In the genomic region with DNA sequence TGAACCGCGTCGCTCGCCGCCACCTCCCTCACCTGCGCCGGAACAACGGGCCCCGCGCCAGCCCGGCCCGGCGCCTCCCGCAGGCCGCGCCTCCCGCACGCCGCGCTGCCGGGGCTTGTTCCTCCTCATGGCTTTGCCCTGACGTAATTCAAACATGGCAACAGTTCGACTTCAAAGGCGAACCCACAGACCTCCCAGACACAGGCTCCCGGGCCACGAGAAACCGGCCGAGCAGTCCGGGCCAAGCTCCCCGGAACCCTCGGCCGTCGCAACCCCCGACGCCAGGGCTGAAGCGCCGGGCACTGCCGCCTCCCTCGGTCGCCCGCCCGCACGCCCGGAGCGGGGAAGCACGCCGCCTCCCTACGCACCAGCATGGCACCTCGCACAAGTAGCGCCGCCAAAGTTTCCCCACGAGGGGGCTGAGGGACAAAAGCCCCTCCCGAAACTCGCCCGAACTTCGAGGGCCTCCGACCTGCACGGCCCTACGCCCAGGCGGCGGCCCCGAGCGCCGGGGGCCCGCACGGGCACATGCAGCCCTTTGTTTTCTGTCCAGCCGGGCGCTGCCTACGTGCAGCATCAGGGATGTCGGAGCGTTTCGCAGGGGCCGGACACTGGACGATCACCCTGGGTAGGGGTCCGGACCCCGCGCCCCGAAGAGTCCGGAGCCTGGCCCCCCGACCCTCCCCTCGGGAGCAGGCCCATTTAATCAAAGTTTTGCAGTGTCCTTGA, we compare ENCODE assay signal across 8 cellular contexts. TPM values are rescaled to one million over a fixed set of nuclear protein-coding genes. Genes with fewer than 3 reads are reported as not detected.
DNase-seq lines count a peak whose midpoint lies in the region; ATAC-seq and TF ChIP-seq lines count a peak whose summit lies in the region.

No MANE protein-coding gene starts in this region.

- TF ChIP-seq POLR2A in IMR-90 (IDR thresholded peaks at IDR 0.05; ENCODE audit: low read depth, low read length) (no peak; the same call in 1 of the 2 replicates), prostate gland (IDR thresholded peaks at IDR 0.05) (peak; percentile 56)

- H2AK5ac ChIP-seq in IMR-90 (ENCODE audit: low read depth, low read length) = no peak overlapping the region; the same call in 1 of the 2 replicates

- no TSS peak for BruUV-seq in IMR-90 (replicated peaks; lab: Mats Ljungman, UMichigan)

- H3K36me3 ChIP-seq in IMR-90 (ENCODE audit: control insufficient read depth, insufficient read depth, low read length) = no peaks in the 10 kb centered on the region
- no peaks in the 10 kb centered on the region for H3K36me3 ChIP-seq in prostate gland
- H3K36me3 ChIP-seq in urinary bladder (ENCODE audit: insufficient read depth) = no peaks in the 10 kb centered on the region

- H3K14ac ChIP-seq in IMR-90 (replicated peaks; ENCODE audit: low read depth, low read length) = peak overlapping the region; percentile 65

- TF ChIP-seq CTCF in IMR-90 (conservative IDR thresholded peaks at IDR 0.05; ENCODE audit: low read depth, low read length) = no peak; the same call in 1 of the 2 replicates
- TF ChIP-seq CTCF in prostate gland (IDR thresholded peaks at IDR 0.05) = peak in 2 of 4 experiments; percentile 0 to 7

- H4K5ac ChIP-seq in IMR-90 (ENCODE audit: low read depth, low read length) = peak overlapping the region; percentile 52

- POLR2A ChIA-PET in IMR-90 (lab: Charles Lee; ENCODE audit: unreplicated experiment) = no interaction called here

- WGBS in IMR-90 (ENCODE audit: extremely low coverage in 2 of 2, insufficient read length in 1 of 2), 2 experiments = 0% methylated on average over 57 of the region's 81 CpGs; no CpG with 5 or more reads in 1 of the 2 experiments
- under 1% methylated on average over 36 of the region's 81 CpGs for WGBS in prostate gland
- under 1% methylated on average over 81 of the region's 81 CpGs for WGBS in urinary bladder

- H2BK15ac ChIP-seq in IMR-90 (ENCODE audit: low read depth, low read length) = no peak overlapping the region

- H3K4ac ChIP-seq in IMR-90 (ENCODE audit: low read depth, low read length) = peak overlapping the region; percentile 78

- intact Hi-C loops in IMR-90 (cut with micrococcal nuclease) (loop anchor here (5.0 kb wide), 1 partner anchor 313 kb away; no protein-coding TSS in a partner anchor), cardiac septum (cut with DNase I) (no loop called here), prostate gland (cut with DNase I) (loop anchor here (5.0 kb wide), 1 partner anchor 47 kb away; no protein-coding TSS in a partner anchor)

- no peak for TF ChIP-seq RAD21 in IMR-90 (IDR thresholded peaks at IDR 0.05; ENCODE audit: low read length)

- peaks cover 42% of the 10 kb centered on the region for H3K4me1 Mint-ChIP-seq in activated naive CD8-positive, alpha-beta T cell treated with anti-CD3 and anti-CD28 coated beads for 36 hours

- H3K27me3 ChIP-seq in IMR-90 (ENCODE audit: control insufficient read depth, insufficient read depth, low read length) (no peaks in the 10 kb centered on the region), prostate gland (replicated peaks; ENCODE audit: insufficient read depth) (no peaks in the 10 kb centered on the region)

- H4K91ac ChIP-seq in IMR-90 (ENCODE audit: insufficient read depth, low read depth, low read length) = peak overlapping the region; percentile 73

- peak overlapping the region; percentile 35; the same call in 1 of the 2 replicates for H3K18ac ChIP-seq in IMR-90 (ENCODE audit: low read depth, low read length)

- H4K20me1 ChIP-seq in IMR-90 (ENCODE audit: insufficient read depth, low read length) = peaks cover 14% of the 10 kb centered on the region; the same call in 1 of the 2 replicates

- H3K4me3 ChIP-seq in IMR-90 (ENCODE audit: insufficient read depth, low read depth, low read length) (peak overlapping the region; percentile 71), prostate gland (peak overlapping the region; percentile 67 to 72), urinary bladder (ENCODE audit: low read depth, low read length) (peak overlapping the region; percentile 59)

- peak; percentile 49 for DNase-seq in COR-L47 (lab: John Stamatoyannopoulos, UW)
- peak; percentile 73 for DNase-seq in IMR-90
- DNase-seq in activated naive CD8-positive, alpha-beta T cell treated with anti-CD3 and anti-CD28 coated beads for 36 hours = peak; percentile 77
- DNase-seq in cardiac septum (ENCODE audit: low spot score) = peak; percentile 83
- peak; percentile 65 for DNase-seq in prostate gland (ENCODE audit: low spot score)

- peaks cover 5 to 40% of the 10 kb centered on the region in 2 experiments; a peak in 3 of 4 replicates for H3K79me1 ChIP-seq in IMR-90 (ENCODE audit: low read depth in 1 of 2, low read length in 2 of 2)

- H3K9me1 ChIP-seq in IMR-90 (ENCODE audit: insufficient read depth, low read length) = no peaks in the 10 kb centered on the region; the same call in 1 of the 2 replicates

- dilution Hi-C loops in IMR-90 (cut with HindIII; ENCODE audit: low sequenced_read_pairs, unreplicated experiment) = no loop called here

- H3K56ac ChIP-seq in IMR-90 (ENCODE audit: extremely low read depth, insufficient read depth, low read length) = peak overlapping the region; percentile 79; the same call in 1 of the 2 replicates

- H3K36me3 Mint-ChIP-seq in activated naive CD8-positive, alpha-beta T cell treated with anti-CD3 and anti-CD28 coated beads for 36 hours = peaks cover 35% of the 10 kb centered on the region

- CTCF ChIA-PET in IMR-90 (lab: Yijun Ruan, JAX) = interaction anchor here (1.0 to 1.1 kb wide), 2 partner anchors 73 to 308 kb away, joined by 3 read pairs; no protein-coding TSS in a partner anchor

- H3K9me3 Mint-ChIP-seq in activated naive CD8-positive, alpha-beta T cell treated with anti-CD3 and anti-CD28 coated beads for 36 hours = no peaks in the 10 kb centered on the region

- H2BK5ac ChIP-seq in IMR-90 (ENCODE audit: low read depth, low read length, poor library complexity, severe bottlenecking) = peak overlapping the region; percentile 76

- peak overlapping the region; percentile 44; the same call in 1 of the 2 replicates for H2BK120ac ChIP-seq in IMR-90 (ENCODE audit: low read depth, low read length)

- peak overlapping the region; percentile 98 for H3K4me3 Mint-ChIP-seq in activated naive CD8-positive, alpha-beta T cell treated with anti-CD3 and anti-CD28 coated beads for 36 hours

- no peaks in the 10 kb centered on the region for H3K9me3 ChIP-seq in IMR-90 (ENCODE audit: control insufficient read depth, insufficient read depth, low read length)
- H3K9me3 ChIP-seq in prostate gland = no peaks in the 10 kb centered on the region

- peaks cover 5% of the 10 kb centered on the region for H3K27me3 Mint-ChIP-seq in activated naive CD8-positive, alpha-beta T cell treated with anti-CD3 and anti-CD28 coated beads for 36 hours

- peak overlapping the region; percentile 80 for H2AK9ac ChIP-seq in IMR-90 (replicated peaks; ENCODE audit: low read depth, low read length, poor library complexity)

- peak overlapping the region; percentile 99 for H3K27ac Mint-ChIP-seq in activated naive CD8-positive, alpha-beta T cell treated with anti-CD3 and anti-CD28 coated beads for 36 hours

- ATAC-seq in GM19467 (IDR thresholded peaks at IDR 0.05; ENCODE audit: unreplicated experiment) (peak; percentile 27), IMR-90 (ENCODE audit: low read depth) (peak; percentile 45), SK-N-SH treated with all-trans-retinoic acid at 6 μM for 48 hours (peak; percentile 68)

- peak overlapping the region; percentile 85 for H2AFZ ChIP-seq in IMR-90 (replicated peaks; ENCODE audit: low read length, poor library complexity)

- H3K4me1 ChIP-seq in IMR-90 (ENCODE audit: control insufficient read depth, insufficient read depth, low read length) (no peaks in the 10 kb centered on the region; the same call in 1 of the 2 replicates), prostate gland (replicated peaks) (no peaks in the 10 kb centered on the region), urinary bladder (ENCODE audit: insufficient read depth) (no peaks in the 10 kb centered on the region)

- H2BK20ac ChIP-seq in IMR-90 (ENCODE audit: low read depth, low read length) = no peak overlapping the region

- peak overlapping the region; percentile 53 to 80; a peak in 3 of 4 replicates for H4K8ac ChIP-seq in IMR-90 (ENCODE audit: low read depth in 2 of 2, low read length in 2 of 2)

- in situ Hi-C loops in IMR-90 (cut with MboI; ENCODE audit: low sequenced_read_pairs) = no loop called here

- peak overlapping the region; percentile 92 for H3K4me2 ChIP-seq in IMR-90 (ENCODE audit: low read depth, low read length)

- H3K27ac ChIP-seq in IMR-90 (ENCODE audit: insufficient read depth, low read length) (peak overlapping the region; percentile 79), prostate gland (peak overlapping the region; percentile 92 to 93), urinary bladder (ENCODE audit: low read depth) (peak overlapping the region; percentile 88)

- peak overlapping the region; percentile 98 for H3K23ac ChIP-seq in IMR-90 (ENCODE audit: low read depth, low read length)

- peak overlapping the region; percentile 91 for H3K9ac ChIP-seq in IMR-90 (ENCODE audit: low read depth, low read length)

TF ChIP-seq in IMR-90, 13 proteins besides CTCF, POLR2A, EP300 and RAD21:
- TF ChIP-seq BHLHE40 (IDR thresholded peaks at IDR 0.05; ENCODE audit: low read depth, low read length) (peak; percentile 28), MXI1 (IDR thresholded peaks at IDR 0.05; ENCODE audit: borderline replicate concordance, low read depth, low read length) (peak; percentile 76; the same call in 1 of the 2 replicates), MAZ (IDR thresholded peaks at IDR 0.05; ENCODE audit: borderline replicate concordance, low read depth, low read length) (no peak; the same call in 1 of the 2 replicates), CHD1 (IDR thresholded peaks at IDR 0.05; ENCODE audit: low read depth, low read length) (0 out of 2 replicates have a peak, but pooled peaks have one; percentile 46)

TF ChIP-seq in SK-N-SH treated with all-trans-retinoic acid at 6 μM for 48 hours, 23 proteins besides CTCF, POLR2A, EP300 and RAD21 (continues in another document):
- no peak for TF ChIP-seq ISL1 (CRISPR knock-in tag; IDR thresholded peaks at IDR 0.05)

RNA-seq across cellular contexts. Expression of gene SINHCAF, which starts 1.7 kb away (rescaled TPM):
- total RNA-seq in IMR-90 (2012; rRNA removed) (30.8 and 43.3 TPM in 2 replicates), cardiac septum (10.3 TPM), prostate gland (10 to 100 TPM; 69.1 to 74.1 TPM), urinary bladder (47.7 TPM)
- polyA plus RNA-seq in IMR-90 (2012; rRNA removed) (14.5 and 21.6 TPM in 2 replicates), urinary bladder (17.4 TPM)
- polyA plus RNA-seq in IMR-90 (2012; cell fraction: cytosol; rRNA removed) = 2.6 and 6.0 TPM in 2 replicates
- 1.9 and 14.5 TPM in 2 replicates for polyA plus RNA-seq in IMR-90 (2012; cell fraction: nucleus; rRNA removed; ENCODE audit: low replicate concordance)
- total RNA-seq in activated naive CD8-positive, alpha-beta T cell treated with anti-CD3 and anti-CD28 coated beads for 36 hours = 100 to 1,000 TPM; 159 to 160 TPM

Comparison
In these comparisons a context has a peak if more than half of its experiments do, and no peak if none do; other contexts are left out.
1. Peak in every context shown above with its lines: DNase-seq, ATAC-seq, H3K4me3 ChIP-seq and H3K27ac ChIP-seq.